In the genomic region with DNA sequence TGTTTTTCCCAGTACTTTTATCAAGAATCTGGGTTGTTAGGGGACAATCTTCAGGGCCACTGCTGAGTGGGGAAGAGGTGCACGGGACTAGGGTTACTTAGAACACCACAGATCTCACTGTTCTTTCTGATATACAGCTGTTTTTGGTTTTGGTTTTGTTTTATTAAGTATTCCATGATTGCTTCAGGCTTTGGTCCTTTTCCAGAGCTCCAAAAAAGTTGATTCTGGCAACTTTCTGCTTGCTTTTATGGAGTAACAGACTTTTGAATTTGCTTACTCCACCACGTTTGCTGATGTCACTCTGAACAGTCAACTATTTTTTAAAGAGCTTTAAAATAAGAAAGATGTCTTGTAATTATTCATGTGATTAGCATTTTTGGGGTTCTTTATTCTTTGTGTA, we compare ENCODE assay signal across 28 cellular contexts.
"Had no signal": no experiment of that assay in that cellular context is flagged by ENCODE, and none has a peak within 500 bp of the region (broad histone marks: within the 10 kb centered on the region; RNA-seq: fewer than 3 reads in every experiment).

No MANE protein-coding gene starts in this region.

- H3K36me3 ChIP-seq: ascending aorta, brain microvascular endothelial cell, MG63 had no signal

- DNase-seq: activated B cell treated with CpG ODN at 0.5 μM for 24 hours; activated CD4-positive, alpha-beta T cell treated with anti-CD3 and anti-CD28 coated beads for 1 hour; activated CD4-positive, alpha-beta T cell treated with anti-CD3 and anti-CD28 coated beads, Interleukin-2, amount 10 ng/mL, durations not matched to agents 24 days and 14 days; activated CD4-positive, alpha-beta T cell treated with anti-CD3 and anti-CD28 coated beads, Interleukin-2, amount 50 U/mL, for 48 hours; activated CD8-positive, alpha-beta memory T cell treated with anti-CD3 and anti-CD28 coated beads, Interleukin-2, amount 10 ng/mL, durations not matched to agents 7 days and 5 days; activated effector memory CD4-positive, alpha-beta T cell treated with Interleukin-2 at 50 U/mL for 16 hours; activated naive CD4-positive, alpha-beta T cell; activated T-cell treated with anti-CD3 and anti-CD28 coated beads, Interleukin-2, amount 50 U/mL, for 24 hours; amniotic stem cell; brain microvascular endothelial cell; KG1; MG63; MV-4-11; NCI-H1092 treated with DMSO at 0.1 percent for 48 hours; NCI-H1417 treated with DMSO at 0.1 percent for 48 hours; NCI-H1694 treated with DMSO at 0.1 percent for 48 hours; NCI-H2029 treated with DMSO at 0.1 percent for 48 hours; NCI-H345; NCI-H510A; NCI-H526 treated with DMSO at 0.1 percent for 48 hours; NCI-H82; RPMI8226; T-cell; T-helper 2 cell; T1000 had no signal

- H3K4me1 ChIP-seq: ascending aorta had no signal

- H3K9me3 ChIP-seq: ascending aorta, MG63 had no signal

- H3K27me3 ChIP-seq: ascending aorta, brain microvascular endothelial cell, MG63 had no signal

- H3K27ac ChIP-seq: ascending aorta, brain microvascular endothelial cell, SK-N-MC had no signal

- H3K4me3 ChIP-seq: ascending aorta, MG63, SK-N-MC had no signal

- ATAC-seq: activated CD8-positive, alpha-beta memory T cell treated with anti-CD3 and anti-CD28 coated beads, Interleukin-2, amount 10 ng/mL, durations not matched to agents 7 days and 5 days; Right ventricle myocardium inferior; T-cell had no signal
